35 cellular contexts compared by ENCODE assay signal in the genomic region with DNA sequence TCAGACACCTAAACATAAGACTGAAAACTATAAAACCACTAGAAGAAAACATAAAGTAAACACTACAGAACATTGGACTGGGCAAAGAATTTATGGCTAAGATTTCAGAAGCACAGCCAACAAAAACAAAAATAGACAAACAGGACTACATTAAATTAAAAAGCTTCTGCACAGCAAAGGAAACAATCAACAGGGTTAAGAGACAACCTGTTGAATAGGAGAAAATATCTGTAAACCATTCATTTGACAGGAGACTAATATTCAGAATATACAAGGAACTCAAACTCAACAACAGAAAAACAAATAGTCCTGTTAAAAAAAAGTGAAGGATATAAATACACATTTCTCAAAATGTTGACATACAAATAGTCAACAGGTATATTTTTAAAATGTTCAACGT.
"Had no signal": no experiment of that assay in that cellular context is flagged by ENCODE, and none has a peak within 500 bp of the region (broad histone marks: within the 10 kb centered on the region; RNA-seq: fewer than 3 reads in every experiment).

No MANE protein-coding gene starts in this region.

- H3K4me3 ChIP-seq: MG63 had no signal

- DNase-seq: Karpas-422, Kasumi-1, MG63, MM.1S, MV-4-11, NCI-H1048, NCI-H1092, NCI-H1092 treated with DMSO at 0.1 percent for 48 hours, NCI-H1105, NCI-H1105 treated with DMSO at 0.1 percent for 48 hours, NCI-H1417, NCI-H1417 treated with DMSO at 0.1 percent for 48 hours, NCI-H1436, NCI-H1436 treated with DMSO at 0.1 percent for 48 hours, NCI-H146, NCI-H1694, NCI-H1694 treated with DMSO at 0.1 percent for 48 hours, NCI-H187, NCI-H187 treated with DMSO at 0.1 percent for 48 hours, NCI-H1930, NCI-H2029, NCI-H2029 treated with DMSO at 0.1 percent for 48 hours, NCI-H2081, NCI-H2081 treated with DMSO at 0.1 percent for 48 hours, NCI-H2107, NCI-H2171, NCI-H2171 treated with DMSO at 0.1 percent for 48 hours, NCI-H2227 treated with DMSO at 0.1 percent for 48 hours, NCI-H226, NCI-H345, NCI-H446, NCI-H446 treated with DMSO at 0.1 percent for 48 hours, NCI-H510A, NCI-H510A treated with DMSO at 0.1 percent for 48 hours, NCI-H524 had no signal

- H3K9me3 ChIP-seq: MG63 had no signal

- H3K36me3 ChIP-seq: MG63 had no signal
